1 cellular context compared by ENCODE assay signal in the genomic region with DNA sequence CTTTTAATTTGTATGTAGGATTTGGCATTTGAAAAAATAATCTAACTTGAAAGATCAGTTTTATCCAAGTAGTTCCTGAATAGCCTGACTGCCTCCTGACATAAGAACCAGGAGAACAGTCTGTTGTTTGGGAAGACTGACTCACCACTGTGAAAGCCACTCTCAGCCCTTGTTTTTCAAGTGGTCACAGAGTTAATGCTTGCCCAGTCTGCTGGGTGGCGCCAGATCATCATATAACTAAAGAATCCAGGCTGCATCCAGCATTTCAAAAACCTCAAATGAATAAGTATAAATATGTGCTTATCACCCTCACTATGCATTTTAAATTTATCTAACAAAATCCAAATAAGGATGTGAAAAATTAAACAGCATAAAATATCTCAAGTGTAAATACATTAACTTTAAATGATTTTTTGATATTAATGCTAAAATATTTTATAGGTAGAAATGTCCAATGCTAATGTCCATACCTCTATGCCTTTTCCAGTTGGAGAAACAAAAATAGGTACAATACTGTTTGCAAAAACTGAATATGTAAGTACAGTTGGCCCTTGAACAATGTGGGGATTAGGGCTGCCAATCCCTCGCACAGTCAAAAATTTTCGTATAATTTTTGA.
TF ChIP-seq lines count a peak whose summit lies in the region.

No MANE protein-coding gene starts in this region.

TF ChIP-seq in GM12878, 131 proteins besides CTCF, POLR2A, EP300 and RAD21:
- TF ChIP-seq, protein P1, sequence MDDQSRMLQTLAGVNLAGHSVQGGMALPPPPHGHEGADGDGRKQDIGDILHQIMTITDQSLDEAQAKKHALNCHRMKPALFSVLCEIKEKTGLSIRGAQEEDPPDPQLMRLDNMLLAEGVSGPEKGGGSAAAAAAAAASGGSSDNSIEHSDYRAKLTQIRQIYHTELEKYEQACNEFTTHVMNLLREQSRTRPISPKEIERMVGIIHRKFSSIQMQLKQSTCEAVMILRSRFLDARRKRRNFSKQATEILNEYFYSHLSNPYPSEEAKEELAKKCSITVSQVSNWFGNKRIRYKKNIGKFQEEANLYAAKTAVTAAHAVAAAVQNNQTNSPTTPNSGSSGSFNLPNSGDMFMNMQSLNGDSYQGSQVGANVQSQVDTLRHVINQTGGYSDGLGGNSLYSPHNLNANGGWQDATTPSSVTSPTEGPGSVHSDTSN (IDR thresholded peaks at IDR 0.05; ENCODE audit: insufficient replicate concordance, low read depth, low read length), result no peak
- TF ChIP-seq CHD4 (IDR thresholded peaks at IDR 0.05), result no peak
- TF ChIP-seq, protein P2, sequence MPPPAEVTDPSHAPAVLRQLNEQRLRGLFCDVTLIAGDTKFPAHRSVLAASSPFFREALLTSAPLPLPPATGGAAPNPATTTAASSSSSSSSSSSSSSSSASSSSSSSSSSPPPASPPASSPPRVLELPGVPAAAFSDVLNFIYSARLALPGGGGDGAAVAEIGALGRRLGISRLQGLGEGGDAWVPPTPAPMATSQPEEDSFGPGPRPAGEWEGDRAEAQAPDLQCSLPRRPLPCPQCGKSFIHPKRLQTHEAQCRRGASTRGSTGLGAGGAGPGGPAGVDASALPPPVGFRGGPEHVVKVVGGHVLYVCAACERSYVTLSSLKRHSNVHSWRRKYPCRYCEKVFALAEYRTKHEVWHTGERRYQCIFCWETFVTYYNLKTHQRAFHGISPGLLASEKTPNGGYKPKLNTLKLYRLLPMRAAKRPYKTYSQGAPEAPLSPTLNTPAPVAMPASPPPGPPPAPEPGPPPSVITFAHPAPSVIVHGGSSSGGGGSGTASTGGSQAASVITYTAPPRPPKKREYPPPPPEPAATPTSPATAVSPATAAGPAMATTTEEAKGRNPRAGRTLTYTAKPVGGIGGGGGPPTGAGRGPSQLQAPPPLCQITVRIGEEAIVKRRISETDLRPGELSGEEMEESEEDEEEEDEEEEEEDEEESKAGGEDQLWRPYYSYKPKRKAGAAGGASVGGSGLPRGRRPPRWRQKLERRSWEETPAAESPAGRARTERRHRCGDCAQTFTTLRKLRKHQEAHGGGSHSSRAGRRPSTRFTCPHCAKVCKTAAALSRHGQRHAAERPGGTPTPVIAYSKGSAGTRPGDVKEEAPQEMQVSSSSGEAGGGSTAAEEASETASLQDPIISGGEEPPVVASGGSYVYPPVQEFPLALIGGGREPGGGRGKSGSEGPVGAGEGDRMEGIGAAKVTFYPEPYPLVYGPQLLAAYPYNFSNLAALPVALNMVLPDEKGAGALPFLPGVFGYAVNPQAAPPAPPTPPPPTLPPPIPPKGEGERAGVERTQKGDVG (CRISPR knock-in tag; IDR thresholded peaks at IDR 0.05), result no peak
- no peak for TF ChIP-seq ZZZ3 (IDR thresholded peaks at IDR 0.05; ENCODE audit: control insufficient read depth, insufficient read length, low read depth)
- no peak for TF ChIP-seq SUZ12 (IDR thresholded peaks at IDR 0.05; ENCODE audit: unreplicated experiment)
